1 cellular context compared by ENCODE assay signal in genomic region chr7:157490465-157490912, GRCh38.
TF ChIP-seq lines count a peak whose summit lies in the region.

No MANE protein-coding gene starts in this region.

TF ChIP-seq in K562, 482 proteins besides CTCF, POLR2A, EP300 and RAD21 (continued from another document and continues in another):
- TF ChIP-seq THAP12 (CRISPR knock-in tag; IDR thresholded peaks at IDR 0.05) (no peak), HNRNPH1 (optimal IDR thresholded peaks at IDR 0.05; ENCODE audit: low read depth, low read length) (no peak), ZNF584 (CRISPR knock-in tag; IDR thresholded peaks at IDR 0.05; ENCODE audit: low read depth) (no peak), CREBBP (IDR thresholded peaks at IDR 0.05; ENCODE audit: low read depth, low read length) (no peak), KAT8 (IDR thresholded peaks at IDR 0.05; ENCODE audit: low read depth) (no peak), MLX (CRISPR knock-in tag; conservative IDR thresholded peaks at IDR 0.05) (no peak), KAT7 (CRISPR knock-in tag; IDR thresholded peaks at IDR 0.05; ENCODE audit: borderline replicate concordance) (no peak), ETV1 (tag; conservative IDR thresholded peaks at IDR 0.05; ENCODE audit: low read depth) (peak; percentile 89), MNT (conservative IDR thresholded peaks at IDR 0.05) (peak; percentile 9 to 67; a peak in 2 of 4 replicates), BACH1 (tag; IDR thresholded peaks at IDR 0.05) (peak; percentile 99), PRPF4 (IDR thresholded peaks at IDR 0.05; ENCODE audit: insufficient read depth, low read depth, low read length, poor library complexity, severe bottlenecking) (no peak), ATF1 (CRISPR knock-in tag; IDR thresholded peaks at IDR 0.05) (no peak), ATF1 (tag; IDR thresholded peaks at IDR 0.05) (peak; percentile 75), RFX7 (CRISPR knock-in tag; IDR thresholded peaks at IDR 0.05) (no peak), MTA1 (IDR thresholded peaks at IDR 0.05; ENCODE audit: borderline replicate concordance) (peak; percentile 78; the same call in 1 of the 2 replicates), ZNF316 (IDR thresholded peaks at IDR 0.05) (peak; percentile 99), ARID2 (IDR thresholded peaks at IDR 0.05) (no peak), IRF2 (CRISPR knock-in tag; IDR thresholded peaks at IDR 0.05) (no peak), KLF1 (tag; IDR thresholded peaks at IDR 0.05) (no peak), HOXB6 (CRISPR knock-in tag; IDR thresholded peaks at IDR 0.05; ENCODE audit: borderline replicate concordance) (no peak), EHMT2 (IDR thresholded peaks at IDR 0.05) (peak; percentile 61; the same call in 1 of the 2 replicates), JUND (IDR thresholded peaks at IDR 0.05; ENCODE audit: borderline replicate concordance, low read depth, low read length) (peak; percentile 87), JUND (tag; IDR thresholded peaks at IDR 0.05; ENCODE audit: borderline replicate concordance, low read depth, low read length) (peak; percentile 94; the same call in 2 of the 3 replicates), ZSCAN29 (IDR thresholded peaks at IDR 0.05) (no peak), ZNF347 (CRISPR knock-in tag; IDR thresholded peaks at IDR 0.05; ENCODE audit: low read depth) (no peak), NRF1 (conservative IDR thresholded peaks at IDR 0.05 in 1 of 2, IDR thresholded peaks at IDR 0.05 in 1 of 2) (peak; percentile 36 to 58; a peak in 2 of 4 replicates), CHD1 (IDR thresholded peaks at IDR 0.05; ENCODE audit: low read length) (no peak), EP400 (IDR thresholded peaks at IDR 0.05) (no peak), PHF20 (IDR thresholded peaks at IDR 0.05; ENCODE audit: partially characterized antibody) (no peak), ATF7 (IDR thresholded peaks at IDR 0.05) (peak; percentile 79), RBM14 (IDR thresholded peaks at IDR 0.05; ENCODE audit: borderline replicate concordance, insufficient read depth, low read depth, low read length) (no peak), ZBTB2 (IDR thresholded peaks at IDR 0.05) (no peak), FOXM1 (IDR thresholded peaks at IDR 0.05; ENCODE audit: low read depth) (peak; percentile 42; the same call in 1 of the 2 replicates), FOXM1 (CRISPR knock-in tag; IDR thresholded peaks at IDR 0.05; ENCODE audit: low read depth) (no peak), AFF1 (IDR thresholded peaks at IDR 0.05; ENCODE audit: low read depth in 1 of 2, partially characterized antibody in 2 of 2) (peak in 1 of 2 experiments; percentile 48), CBFA2T3 (IDR thresholded peaks at IDR 0.05) (peak; percentile 47), EWSR1 (IDR thresholded peaks at IDR 0.05; ENCODE audit: borderline replicate concordance, low read depth, partially characterized antibody) (no peak)
- TF ChIP-seq, protein P1, sequence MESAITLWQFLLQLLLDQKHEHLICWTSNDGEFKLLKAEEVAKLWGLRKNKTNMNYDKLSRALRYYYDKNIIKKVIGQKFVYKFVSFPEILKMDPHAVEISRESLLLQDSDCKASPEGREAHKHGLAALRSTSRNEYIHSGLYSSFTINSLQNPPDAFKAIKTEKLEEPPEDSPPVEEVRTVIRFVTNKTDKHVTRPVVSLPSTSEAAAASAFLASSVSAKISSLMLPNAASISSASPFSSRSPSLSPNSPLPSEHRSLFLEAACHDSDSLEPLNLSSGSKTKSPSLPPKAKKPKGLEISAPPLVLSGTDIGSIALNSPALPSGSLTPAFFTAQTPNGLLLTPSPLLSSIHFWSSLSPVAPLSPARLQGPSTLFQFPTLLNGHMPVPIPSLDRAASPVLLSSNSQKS (CRISPR knock-in tag; IDR thresholded peaks at IDR 0.05) = no peak
- TF ChIP-seq, protein P2, sequence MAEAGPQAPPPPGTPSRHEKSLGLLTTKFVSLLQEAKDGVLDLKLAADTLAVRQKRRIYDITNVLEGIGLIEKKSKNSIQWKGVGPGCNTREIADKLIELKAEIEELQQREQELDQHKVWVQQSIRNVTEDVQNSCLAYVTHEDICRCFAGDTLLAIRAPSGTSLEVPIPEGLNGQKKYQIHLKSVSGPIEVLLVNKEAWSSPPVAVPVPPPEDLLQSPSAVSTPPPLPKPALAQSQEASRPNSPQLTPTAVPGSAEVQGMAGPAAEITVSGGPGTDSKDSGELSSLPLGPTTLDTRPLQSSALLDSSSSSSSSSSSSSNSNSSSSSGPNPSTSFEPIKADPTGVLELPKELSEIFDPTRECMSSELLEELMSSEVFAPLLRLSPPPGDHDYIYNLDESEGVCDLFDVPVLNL (CRISPR knock-in tag; IDR thresholded peaks at IDR 0.05; ENCODE audit: low read depth) = no peak
- TF ChIP-seq, protein P3, sequence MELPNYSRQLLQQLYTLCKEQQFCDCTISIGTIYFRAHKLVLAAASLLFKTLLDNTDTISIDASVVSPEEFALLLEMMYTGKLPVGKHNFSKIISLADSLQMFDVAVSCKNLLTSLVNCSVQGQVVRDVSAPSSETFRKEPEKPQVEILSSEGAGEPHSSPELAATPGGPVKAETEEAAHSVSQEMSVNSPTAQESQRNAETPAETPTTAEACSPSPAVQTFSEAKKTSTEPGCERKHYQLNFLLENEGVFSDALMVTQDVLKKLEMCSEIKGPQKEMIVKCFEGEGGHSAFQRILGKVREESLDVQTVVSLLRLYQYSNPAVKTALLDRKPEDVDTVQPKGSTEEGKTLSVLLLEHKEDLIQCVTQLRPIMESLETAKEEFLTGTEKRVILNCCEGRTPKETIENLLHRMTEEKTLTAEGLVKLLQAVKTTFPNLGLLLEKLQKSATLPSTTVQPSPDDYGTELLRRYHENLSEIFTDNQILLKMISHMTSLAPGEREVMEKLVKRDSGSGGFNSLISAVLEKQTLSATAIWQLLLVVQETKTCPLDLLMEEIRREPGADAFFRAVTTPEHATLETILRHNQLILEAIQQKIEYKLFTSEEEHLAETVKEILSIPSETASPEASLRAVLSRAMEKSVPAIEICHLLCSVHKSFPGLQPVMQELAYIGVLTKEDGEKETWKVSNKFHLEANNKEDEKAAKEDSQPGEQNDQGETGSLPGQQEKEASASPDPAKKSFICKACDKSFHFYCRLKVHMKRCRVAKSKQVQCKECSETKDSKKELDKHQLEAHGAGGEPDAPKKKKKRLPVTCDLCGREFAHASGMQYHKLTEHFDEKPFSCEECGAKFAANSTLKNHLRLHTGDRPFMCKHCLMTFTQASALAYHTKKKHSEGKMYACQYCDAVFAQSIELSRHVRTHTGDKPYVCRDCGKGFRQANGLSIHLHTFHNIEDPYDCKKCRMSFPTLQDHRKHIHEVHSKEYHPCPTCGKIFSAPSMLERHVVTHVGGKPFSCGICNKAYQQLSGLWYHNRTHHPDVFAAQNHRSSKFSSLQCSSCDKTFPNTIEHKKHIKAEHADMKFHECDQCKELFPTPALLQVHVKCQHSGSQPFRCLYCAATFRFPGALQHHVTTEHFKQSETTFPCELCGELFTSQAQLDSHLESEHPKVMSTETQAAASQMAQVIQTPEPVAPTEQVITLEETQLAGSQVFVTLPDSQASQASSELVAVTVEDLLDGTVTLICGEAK (IDR thresholded peaks at IDR 0.05) = peak; percentile 50; the same call in 1 of the 2 replicates
- TF ChIP-seq, protein P3 (CRISPR knock-in tag; IDR thresholded peaks at IDR 0.05) = no peak
